In genomic region chr1:23452011-23452411, GRCh38 we compare ENCODE assay signal across 8 cellular contexts. TPM values are rescaled to one million over a fixed set of nuclear protein-coding genes. Genes with fewer than 3 reads are reported as not detected.
DNase-seq lines count a peak whose midpoint lies in the region; ATAC-seq and TF ChIP-seq lines count a peak whose summit lies in the region.

No MANE protein-coding gene starts in this region.

- no peaks in the 10 kb centered on the region for H3K9me3 ChIP-seq in esophagus squamous epithelium

- intact Hi-C loops in esophagus squamous epithelium (cut with DNase I), result no loop called here

- TF ChIP-seq POLR2A in esophagus squamous epithelium (IDR thresholded peaks at IDR 0.05), result no peak

- TF ChIP-seq CTCF in esophagus squamous epithelium (IDR thresholded peaks at IDR 0.05), result no peak

- peak overlapping the region; percentile 70 to 82 (median 76) for H3K27ac ChIP-seq in esophagus squamous epithelium

- peaks cover 0 to 27% (median 0%) of the 10 kb centered on the region in 3 donors for H3K36me3 ChIP-seq in esophagus squamous epithelium

- no peak overlapping the region for H3K4me3 ChIP-seq in esophagus squamous epithelium

- H3K4me1 ChIP-seq in esophagus squamous epithelium, result peaks cover 16 to 70% (median 18%) of the 10 kb centered on the region in 3 donors

- DNase-seq in activated T-cell treated with anti-CD3 and anti-CD28 coated beads for 1 hour (ENCODE audit: low read depth) (peak; percentile 13), activated T-cell treated with anti-CD3 and anti-CD28 coated beads for 4 hours (no peak), T follicular helper cell (ENCODE audit: low read depth) (peak; percentile 5), esophagus squamous epithelium (lab: John Stamatoyannopoulos, UW) (no peak), NCI-H2227 (lab: John Stamatoyannopoulos, UW; ENCODE audit: unreplicated experiment) (no peak), MV-4-11 (lab: John Stamatoyannopoulos, UW) (no peak)
- peak; percentile 2 for DNase-seq in stimulated activated CD8-positive, alpha-beta memory T cell treated with anti-CD3 and anti-CD28 coated beads, Interleukin-12 subunit alpha, Interleukin-12 subunit beta, amount 100 ng/mL, for 4 hours (ENCODE audit: low read depth)

- no CpG with 5 or more reads among the region's 5 CpGs for WGBS in esophagus squamous epithelium, 2 donors

- H3K27me3 ChIP-seq in esophagus squamous epithelium, result no peaks in the 10 kb centered on the region

- no peak for ATAC-seq in HG03457 (IDR thresholded peaks at IDR 0.05; ENCODE audit: unreplicated experiment)

RNA-seq across cellular contexts. Expression of gene TCEA3, which starts 27.5 kb away (rescaled TPM):
- total RNA-seq in esophagus squamous epithelium, result 10 to 100 TPM in 3 of 4 donors, 1 to 10 TPM in 1; 9.1 to 30.7 (median 25.1) TPM

RNA-seq across cellular contexts. Expression of gene ASAP3, which starts 32.0 kb away (rescaled TPM):
- 10 to 100 TPM; 17.6 to 39.0 (median 30.5) TPM for total RNA-seq in esophagus squamous epithelium

Comparison
In these comparisons a context has a peak if more than half of its experiments do, and no peak if none do; other contexts are left out.
1. DNase-seq: peak in activated T-cell treated with anti-CD3 and anti-CD28 coated beads for 1 hour (single experiment), T follicular helper cell (single experiment) and stimulated activated CD8-positive, alpha-beta memory T cell treated with anti-CD3 and anti-CD28 coated beads, Interleukin-12 subunit alpha, Interleukin-12 subunit beta, amount 100 ng/mL, for 4 hours (single experiment); none in activated T-cell treated with anti-CD3 and anti-CD28 coated beads for 4 hours (single experiment), esophagus squamous epithelium (single experiment), NCI-H2227 (single experiment) and MV-4-11 (single experiment).